Comparison of ENCODE assay signal across 9 cellular contexts in the genomic region with DNA sequence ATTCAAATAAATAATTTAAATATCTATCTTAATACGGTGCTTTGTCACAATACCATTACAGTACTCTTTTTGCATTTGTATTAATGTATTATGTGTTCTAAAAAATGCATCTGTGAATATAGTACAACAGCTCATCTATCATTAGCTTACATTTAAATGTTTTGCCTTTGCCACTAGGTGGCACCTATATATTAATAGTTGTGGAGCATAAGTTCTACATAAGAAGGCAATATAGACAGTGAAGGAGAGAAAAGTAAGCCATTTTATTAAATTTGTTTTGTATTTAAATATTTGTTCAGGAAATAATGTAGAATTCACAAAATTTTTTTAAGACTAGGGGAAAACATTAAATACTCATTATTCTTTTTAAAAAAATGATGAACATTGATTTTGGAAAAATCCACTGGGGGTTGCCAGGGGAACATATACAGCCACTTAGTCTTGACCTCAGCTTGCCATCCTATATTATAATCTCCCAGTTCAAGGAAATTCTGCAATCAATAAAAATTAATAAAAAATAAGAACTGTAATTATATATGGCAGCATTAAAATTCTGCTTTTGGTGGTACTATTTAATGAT. TPM values are rescaled to one million over a fixed set of nuclear protein-coding genes. Genes with fewer than 3 reads are reported as not detected.
DNase-seq lines count a peak whose midpoint lies in the region; ATAC-seq, FAIRE-seq and TF ChIP-seq lines count a peak whose summit lies in the region.
"Had no signal": no experiment of that assay in that cellular context is flagged by ENCODE, and none has a peak within 500 bp of the region (broad histone marks: within the 10 kb centered on the region; RNA-seq: fewer than 3 reads in every experiment).

No MANE protein-coding gene starts in this region.

- H3K9ac ChIP-seq in SK-N-SH, result no peak overlapping the region

- no peak for TF ChIP-seq EP300 in SK-N-SH (IDR thresholded peaks at IDR 0.05; ENCODE audit: borderline replicate concordance in 1 of 2, low read depth in 1 of 2, low read length in 1 of 2)

- POLR2A ChIA-PET in SK-N-SH (lab: Yijun Ruan, JAX), result no interaction called here

- no peaks in the 10 kb centered on the region for H3K27me3 Mint-ChIP-seq in activated T-cell treated with anti-CD3 and anti-CD28 coated beads, Interleukin-2, amount 50 U/mL, for 24 hours

- TF ChIP-seq RAD21 in SK-N-SH (IDR thresholded peaks at IDR 0.05; ENCODE audit: low read length), result peak; percentile 61

- CTCF ChIA-PET in SK-N-SH (lab: Yijun Ruan, JAX), result interaction anchor here (0.6 to 3.9 kb wide), 23 partner anchors 10 to 1402 kb away, joined by 3 to 39 read pairs (median 4); a partner anchor contains a TSS

- H3K36me3 Mint-ChIP-seq in activated T-cell treated with anti-CD3 and anti-CD28 coated beads, Interleukin-2, amount 50 U/mL, for 24 hours (ENCODE audit: low read depth), result no peaks in the 10 kb centered on the region

- H3K4me2 ChIP-seq in SK-N-SH, result no peak overlapping the region

- no peaks in the 10 kb centered on the region for H3F3A ChIP-seq in SK-N-SH (replicated peaks; ENCODE audit: insufficient read depth)

- peak; percentile 80 for ATAC-seq in GM21526 (IDR thresholded peaks at IDR 0.05; ENCODE audit: low FRiP score, unreplicated experiment)

- no peaks in the 10 kb centered on the region for H3K4me1 Mint-ChIP-seq in activated T-cell treated with anti-CD3 and anti-CD28 coated beads, Interleukin-2, amount 50 U/mL, for 24 hours (ENCODE audit: low read depth)

- in situ Hi-C loops in KBM-7 (cut with MboI; ENCODE audit: low pct_unique_long_range_greater_than_20kb, low sequenced_read_pairs), result no loop called here

- H3K9me2 ChIP-seq in SK-N-SH, result no peaks in the 10 kb centered on the region

- WGBS in SK-N-SH (ENCODE audit: low lambda C conversion rate), result 13% methylated on average over 1 of the region's 1 CpG

- DNase-seq in GM03348 (ENCODE audit: low spot score), result peak; percentile 36
- DNase-seq in KBM-7, result peak; percentile 30
- DNase-seq in SK-N-SH, result peak; percentile 20
- DNase-seq in frontal cortex (ENCODE audit: low spot score in 2 of 2), result no peak
- DNase-seq in activated T-cell treated with anti-CD3 and anti-CD28 coated beads, Interleukin-2, amount 50 U/mL, for 24 hours, result no peak
- DNase-seq in effector CD8-positive, alpha-beta T cell (lab: John Stamatoyannopoulos, UW), result no peak
- DNase-seq in NCI-H1048 (lab: John Stamatoyannopoulos, UW), result no peak

- no peak overlapping the region for H2AFZ ChIP-seq in SK-N-SH (ENCODE audit: low read depth)

- H3K27ac Mint-ChIP-seq in activated T-cell treated with anti-CD3 and anti-CD28 coated beads, Interleukin-2, amount 50 U/mL, for 24 hours, result no peak overlapping the region

- no peaks in the 10 kb centered on the region for H3K9me3 Mint-ChIP-seq in activated T-cell treated with anti-CD3 and anti-CD28 coated beads, Interleukin-2, amount 50 U/mL, for 24 hours

- H3K36me3 ChIP-seq in SK-N-SH (replicated peaks in 1 of 2; ENCODE audit: control insufficient read depth in 1 of 2, insufficient read depth in 2 of 2, low read length in 1 of 2), result no peaks in the 10 kb centered on the region

- no peak overlapping the region for H3K4me3 Mint-ChIP-seq in activated T-cell treated with anti-CD3 and anti-CD28 coated beads, Interleukin-2, amount 50 U/mL, for 24 hours

- no peak overlapping the region for H3K27ac ChIP-seq in SK-N-SH (ENCODE audit: low read depth in 2 of 2, low read length in 1 of 2)
- H3K27ac ChIP-seq: skin epidermis had no signal

- no peaks in the 10 kb centered on the region for H3K27me3 ChIP-seq in SK-N-SH (ENCODE audit: insufficient read depth)

- no peaks in the 10 kb centered on the region for H3K79me2 ChIP-seq in SK-N-SH (ENCODE audit: insufficient read depth)

- TF ChIP-seq CTCF in SK-N-SH (IDR thresholded peaks at IDR 0.05), result peak; percentile 79

- FAIRE-seq in frontal cortex (lab: Jason Lieb, UNC), result peak; percentile 95

- H3K4me1 ChIP-seq in SK-N-SH (ENCODE audit: control insufficient read depth in 1 of 2, insufficient read depth in 2 of 2, low read depth in 1 of 2, low read length in 1 of 2), result no peaks in the 10 kb centered on the region

- no peak overlapping the region for H3K4me3 ChIP-seq in SK-N-SH (ENCODE audit: low read depth in 2 of 2, low read length in 1 of 2)
- H3K4me3 ChIP-seq: skin epidermis had no signal

- H3K9me3 ChIP-seq in SK-N-SH, result no peaks in the 10 kb centered on the region

- no peaks in the 10 kb centered on the region for H4K20me1 ChIP-seq in SK-N-SH (ENCODE audit: insufficient read depth)

TF ChIP-seq in SK-N-SH, 30 proteins besides CTCF, POLR2A, EP300 and RAD21:
- TF ChIP-seq TEAD4 (IDR thresholded peaks at IDR 0.05; ENCODE audit: borderline replicate concordance, insufficient read depth) (no peak), GATA2 (CRISPR knock-in tag; IDR thresholded peaks at IDR 0.05) (no peak), GABPA (IDR thresholded peaks at IDR 0.05; ENCODE audit: low read depth) (no peak), MXI1 (IDR thresholded peaks at IDR 0.05; ENCODE audit: low read depth, low read length) (no peak), TAF1 (IDR thresholded peaks at IDR 0.05; ENCODE audit: borderline replicate concordance, low read depth, low read length) (no peak), ELF1 (IDR thresholded peaks at IDR 0.05) (no peak), SMC3 (IDR thresholded peaks at IDR 0.05; ENCODE audit: low read depth, low read length) (peak; percentile 37)

RNA-seq across cellular contexts. Expression of a gene that starts 9.8 kb away (rescaled TPM):
- polyA plus RNA-seq in SK-N-SH (2012; rRNA removed), result not detected in 2 replicates
- polyA plus RNA-seq in SK-N-SH (2012; cell fraction: cytosol; rRNA removed), result not detected in 2 replicates
- not detected in 2 replicates for polyA plus RNA-seq in SK-N-SH (2012; cell fraction: nucleus; rRNA removed)
- not detected for total RNA-seq in frontal cortex

RNA-seq across cellular contexts. Expression of a gene that starts 59.6 kb away (rescaled TPM):
- polyA plus RNA-seq in SK-N-SH (2012; rRNA removed), result not detected in 2 replicates
- 0.03 TPM in 1 of 2 replicates, not detected in the other for polyA plus RNA-seq in SK-N-SH (2012; cell fraction: cytosol; rRNA removed)
- polyA plus RNA-seq in SK-N-SH (2012; cell fraction: nucleus; rRNA removed), result not detected in 2 replicates
- total RNA-seq in frontal cortex, result not detected

Comparison
In these comparisons a context has a peak if more than half of its experiments do, and no peak if none do; other contexts are left out.
1. DNase-seq: peak in GM03348 (single experiment), KBM-7 (single experiment) and SK-N-SH (single experiment); none in frontal cortex (0 of 2), activated T-cell treated with anti-CD3 and anti-CD28 coated beads, Interleukin-2, amount 50 U/mL, for 24 hours (single experiment), effector CD8-positive, alpha-beta T cell (single experiment) and NCI-H1048 (single experiment).